In the genomic region with DNA sequence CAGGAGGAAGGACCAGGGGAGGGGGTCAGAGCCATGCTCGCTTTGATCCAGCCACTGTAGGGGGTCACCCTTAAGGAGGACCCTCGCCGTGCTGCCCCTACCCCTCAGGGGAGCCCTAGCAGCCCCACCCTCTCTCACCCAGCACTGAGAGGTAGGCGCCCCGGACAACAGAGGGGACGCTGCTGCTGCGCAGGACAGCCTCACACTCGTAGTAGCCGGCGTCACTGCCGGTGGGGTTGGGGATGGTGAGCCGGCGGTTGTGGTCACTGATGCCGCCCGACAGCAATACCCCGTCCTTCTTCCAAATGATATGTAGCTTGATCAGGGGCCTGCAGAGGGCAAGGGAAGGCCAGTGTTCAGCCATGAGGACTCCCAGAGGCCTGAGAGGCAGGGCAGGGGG, we compare ENCODE assay signal across 36 cellular contexts.
"Had no signal": no experiment of that assay in that cellular context is flagged by ENCODE, and none has a peak within 500 bp of the region (broad histone marks: within the 10 kb centered on the region; RNA-seq: fewer than 3 reads in every experiment).

No MANE protein-coding gene starts in this region.

- H3K4me3 Mint-ChIP-seq: activated CD4-positive, alpha-beta T cell treated with anti-CD3 and anti-CD28 coated beads for 36 hours; activated CD4-positive, alpha-beta T cell treated with anti-CD3 and anti-CD28 coated beads, Interleukin-2, amount 10 ng/mL, durations not matched to agents 7 days and 5 days; activated CD8-positive, alpha-beta T cell treated with anti-CD3 and anti-CD28 coated beads, Interleukin-2, amount 10 ng/mL, durations not matched to agents 7 days and 5 days; activated naive CD4-positive, alpha-beta T cell treated with anti-CD3 and anti-CD28 coated beads, Interleukin-2, amount 50 U/mL, for 24 hours; activated T-cell treated with anti-CD3 and anti-CD28 coated beads, Interleukin-2, amount 50 U/mL, for 24 hours; T-helper 1 cell treated with Interleukin-12 subunit alpha and Interleukin-12 subunit beta and Interleukin-4 antibody, amounts not matched to agents 30 μg/mL and 1 μg/mL, for 36 hours; T-helper 2 cell treated with Interferon-gamma antibody and Interleukin-4, amounts not matched to agents 5 μg/mL and 100 μg/mL, for 36 hours; WTC11 had no signal

- H3K9me3 ChIP-seq: adrenal gland, body of pancreas, breast epithelium, MG63, Peyer's patch, SJSA1, SK-N-SH had no signal

- H3K36me3 Mint-ChIP-seq: activated naive CD4-positive, alpha-beta T cell treated with anti-CD3 and anti-CD28 coated beads, Interleukin-2, amount 50 U/mL, for 24 hours had no signal

- H3K27me3 ChIP-seq: adrenal gland, body of pancreas, breast epithelium, MG63, Peyer's patch had no signal

- H3K9ac ChIP-seq: SK-N-SH had no signal

- H3K27ac Mint-ChIP-seq: activated CD4-positive, alpha-beta T cell treated with anti-CD3 and anti-CD28 coated beads for 36 hours; activated CD4-positive, alpha-beta T cell treated with anti-CD3 and anti-CD28 coated beads, Interleukin-2, amount 10 ng/mL, durations not matched to agents 7 days and 5 days; activated naive CD4-positive, alpha-beta T cell treated with anti-CD3 and anti-CD28 coated beads, Interleukin-2, amount 50 U/mL, for 24 hours; activated T-cell treated with anti-CD3 and anti-CD28 coated beads, Interleukin-2, amount 50 U/mL, for 24 hours; activated T-helper 2 cell treated with anti-CD3 and anti-CD28 coated beads, Interferon-gamma antibody, Interleukin-2, Interleukin-4, amounts not matched to agents 10 μg/mL and 5 μg/mL and 100 μg/mL, durations not matched to agents 14 hours and 24 hours and 36 hours; T-helper 1 cell treated with Interleukin-12 subunit alpha and Interleukin-12 subunit beta and Interleukin-4 antibody, amounts not matched to agents 30 μg/mL and 1 μg/mL, for 36 hours; T-helper 2 cell treated with Interferon-gamma antibody and Interleukin-4, amounts not matched to agents 5 μg/mL and 100 μg/mL, for 36 hours had no signal

- H3K9me3 Mint-ChIP-seq: activated CD4-positive, alpha-beta T cell treated with anti-CD3 and anti-CD28 coated beads, Interleukin-2, amount 10 ng/mL, durations not matched to agents 7 days and 5 days; activated naive CD4-positive, alpha-beta T cell treated with anti-CD3 and anti-CD28 coated beads, Interleukin-2, amount 50 U/mL, for 24 hours; activated T-cell treated with anti-CD3 and anti-CD28 coated beads, Interleukin-2, amount 50 U/mL, for 24 hours; activated T-helper 2 cell treated with anti-CD3 and anti-CD28 coated beads, Interferon-gamma antibody, Interleukin-2, Interleukin-4, amounts not matched to agents 10 μg/mL and 5 μg/mL and 100 μg/mL, durations not matched to agents 14 hours and 24 hours and 36 hours; T-helper 1 cell treated with Interleukin-12 subunit alpha and Interleukin-12 subunit beta and Interleukin-4 antibody, amounts not matched to agents 30 μg/mL and 1 μg/mL, for 36 hours; T-helper 2 cell treated with Interferon-gamma antibody and Interleukin-4, amounts not matched to agents 5 μg/mL and 100 μg/mL, for 36 hours had no signal

- H3K27ac ChIP-seq: adrenal gland, body of pancreas, breast epithelium, Peyer's patch, SJSA1 had no signal

- H3K4me1 Mint-ChIP-seq: activated CD4-positive, alpha-beta T cell treated with anti-CD3 and anti-CD28 coated beads for 36 hours; activated naive CD4-positive, alpha-beta T cell treated with anti-CD3 and anti-CD28 coated beads, Interleukin-2, amount 50 U/mL, for 24 hours; WTC11 had no signal

- H3K4me2 ChIP-seq: SK-N-SH had no signal

- DNase-seq: activated CD4-positive, alpha-beta T cell treated with anti-CD3 and anti-CD28 coated beads for 36 hours; activated CD4-positive, alpha-beta T cell treated with anti-CD3 and anti-CD28 coated beads, Interleukin-2, amount 10 ng/mL, durations not matched to agents 7 days and 5 days; activated CD4-positive, alpha-beta T cell treated with anti-CD3 and anti-CD28 coated beads, Interleukin-2, amount 50 U/mL, for 48 hours; activated CD8-positive, alpha-beta T cell treated with anti-CD3 and anti-CD28 coated beads, Interleukin-2, amount 10 ng/mL, durations not matched to agents 7 days and 5 days; activated gamma-delta T cell; activated naive CD4-positive, alpha-beta T cell treated with Interleukin-2 at 50 U/mL for 16 hours; activated T-cell treated with anti-CD3 and anti-CD28 coated beads, Interleukin-2, amount 50 U/mL, for 24 hours; adrenal gland; body of pancreas; Kasumi-1; KG1; MG63; NCI-H1048; NCI-H1105 treated with DMSO at 0.1 percent for 48 hours; NCI-H1436; NCI-H1694; NCI-H1930; NCI-H2081 treated with DMSO at 0.1 percent for 48 hours; NCI-H226; NCI-H446 treated with DMSO at 0.1 percent for 48 hours; NCI-H524; NCI-H69; NCI-H82; PC-3; RPMI8226; SHP77 treated with DMSO at 0.1 percent for 48 hours; SK-N-SH had no signal

- H3K4me3 ChIP-seq: adrenal gland, body of pancreas, breast epithelium, MG63, Peyer's patch, SJSA1 had no signal

- H3K36me3 ChIP-seq: adrenal gland, breast epithelium, MG63, Peyer's patch, SJSA1 had no signal

- H3K4me1 ChIP-seq: adrenal gland, body of pancreas, breast epithelium, Peyer's patch, SJSA1 had no signal

- ATAC-seq: activated CD4-positive, alpha-beta T cell treated with anti-CD3 and anti-CD28 coated beads for 36 hours; activated CD4-positive, CD25-positive, alpha-beta regulatory T cell treated with anti-CD3 and anti-CD28 coated beads, Interleukin-2, amount 50 U/mL, for 24 hours; activated CD8-positive, alpha-beta T cell treated with anti-CD3 and anti-CD28 coated beads, Interleukin-2, amount 10 ng/mL, durations not matched to agents 7 days and 5 days; body of pancreas; PC-3; WTC11 had no signal

- H3K27me3 Mint-ChIP-seq: activated CD4-positive, alpha-beta T cell treated with anti-CD3 and anti-CD28 coated beads for 36 hours; activated CD4-positive, alpha-beta T cell treated with anti-CD3 and anti-CD28 coated beads, Interleukin-2, amount 10 ng/mL, durations not matched to agents 7 days and 5 days; activated naive CD4-positive, alpha-beta T cell treated with anti-CD3 and anti-CD28 coated beads, Interleukin-2, amount 50 U/mL, for 24 hours; activated T-cell treated with anti-CD3 and anti-CD28 coated beads, Interleukin-2, amount 50 U/mL, for 24 hours had no signal
